Comparison of ENCODE assay signal across 10 cellular contexts in the genomic region with DNA sequence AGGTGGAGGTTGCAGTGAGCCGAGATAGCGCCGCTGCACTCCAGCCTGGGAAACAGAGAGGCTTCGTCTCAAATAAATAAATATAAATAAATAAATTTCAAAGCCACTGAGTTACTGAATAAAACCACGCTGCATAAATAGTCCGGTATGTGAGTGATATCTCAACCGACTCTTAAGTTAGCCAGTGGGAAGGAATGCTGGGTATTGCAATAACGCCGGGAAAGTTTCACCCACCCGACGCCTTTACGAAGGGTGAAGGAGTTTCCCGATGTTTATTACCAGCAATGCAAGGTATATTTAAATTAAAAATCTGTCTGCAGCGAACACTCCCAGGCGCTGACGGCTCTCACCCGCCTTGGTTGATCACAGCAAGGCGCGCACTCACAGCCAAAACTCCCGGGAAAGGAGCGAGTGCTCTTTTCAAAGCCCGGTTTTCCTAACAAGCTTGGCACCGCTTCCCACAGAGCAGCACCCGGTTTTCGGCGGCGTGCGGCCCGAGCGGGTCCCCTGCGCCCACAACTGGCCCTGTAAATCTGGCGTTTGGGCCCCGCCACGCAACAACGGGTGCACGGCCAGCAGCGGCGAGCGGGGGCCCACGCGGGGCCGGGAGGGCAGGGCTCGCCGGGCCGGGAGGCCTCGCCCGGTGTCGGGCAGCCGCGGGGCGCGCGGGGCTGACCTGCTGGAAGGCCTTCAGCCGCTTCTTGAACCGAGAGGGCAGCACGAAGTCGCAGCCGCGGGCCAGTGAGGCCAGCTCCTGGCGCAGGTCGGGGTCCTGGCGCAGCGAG. TPM values are rescaled to one million over a fixed set of nuclear protein-coding genes. Genes with fewer than 3 reads are reported as not detected.
DNase-seq lines count a peak whose midpoint lies in the region; ATAC-seq and TF ChIP-seq lines count a peak whose summit lies in the region.
"Had no signal": no experiment of that assay in that cellular context is flagged by ENCODE, and none has a peak within 500 bp of the region (broad histone marks: within the 10 kb centered on the region; RNA-seq: fewer than 3 reads in every experiment).

No MANE protein-coding gene starts in this region.

- DNase-seq in NT2/D1 (ENCODE audit: low read depth, low spot score) = no peak
- DNase-seq in epidermal melanocyte (ENCODE audit: insufficient read length, low spot score) = peak; percentile 44
- no peak for DNase-seq in neural crest cell (ENCODE audit: low read depth, low spot score)
- DNase-seq in SK-N-DZ (ENCODE audit: low spot score) = no peak
- DNase-seq in NCI-H1436 treated with DMSO at 0.1 percent for 48 hours (lab: John Stamatoyannopoulos, UW) = no peak
- DNase-seq: NCI-H1105 had no signal

- peaks cover 39% of the 10 kb centered on the region for H3K27me3 Mint-ChIP-seq in neural crest cell (ENCODE audit: low read depth)

- no peak for TF ChIP-seq CTCF in neural crest cell (conservative IDR thresholded peaks at IDR 0.05)

- no peaks in the 10 kb centered on the region for H3K36me3 Mint-ChIP-seq in neural crest cell (ENCODE audit: low read depth)

- peaks cover 79% of the 10 kb centered on the region for H4K20me1 ChIP-seq in BLaER1

- H3K9me3 ChIP-seq in BLaER1 (no peaks in the 10 kb centered on the region), NT2/D1 (ENCODE audit: insufficient read depth, low read length) (no peaks in the 10 kb centered on the region)

- H3K4me1 ChIP-seq in BLaER1 (peaks cover 77% of the 10 kb centered on the region), NT2/D1 (ENCODE audit: insufficient read depth, insufficient read length) (peaks cover 29% of the 10 kb centered on the region)

- H3K4me3 ChIP-seq in BLaER1 (peak overlapping the region; percentile 74), NT2/D1 (ENCODE audit: insufficient read length, low read depth) (peak overlapping the region; percentile 63)

- H3K27me3 ChIP-seq in BLaER1 = peaks cover 54% of the 10 kb centered on the region
- H3K27me3 ChIP-seq in NT2/D1 (ENCODE audit: insufficient read depth, insufficient read length) = peaks cover 38% of the 10 kb centered on the region

- H3K27ac ChIP-seq in BLaER1 = peak overlapping the region; percentile 63; the same call in 1 of the 2 replicates
- H3K27ac ChIP-seq: epithelial cell of prostate had no signal

- H3K9ac ChIP-seq in BLaER1 (peak overlapping the region; percentile 75), NT2/D1 (ENCODE audit: insufficient read length, low read depth) (peak overlapping the region; percentile 86)

- ATAC-seq in HG02623 (IDR thresholded peaks at IDR 0.05; ENCODE audit: unreplicated experiment) (no peak), SK-N-SH treated with all-trans-retinoic acid at 6 μM for 48 hours (no peak)

- no peak overlapping the region for H3K27ac Mint-ChIP-seq in neural crest cell (ENCODE audit: unreplicated experiment)

- H3K4me2 ChIP-seq in BLaER1 = peak overlapping the region; percentile 93

- H3K4me3 Mint-ChIP-seq in neural crest cell = peak overlapping the region; percentile 84

- H3K9me3 Mint-ChIP-seq in neural crest cell = no peaks in the 10 kb centered on the region

- peaks cover 35% of the 10 kb centered on the region for H3K4me1 Mint-ChIP-seq in neural crest cell

- H3K36me3 ChIP-seq in BLaER1 = no peaks in the 10 kb centered on the region
- peaks cover 12% of the 10 kb centered on the region for H3K36me3 ChIP-seq in NT2/D1 (ENCODE audit: insufficient read depth, insufficient read length, low read length)

TF ChIP-seq in SK-N-SH treated with all-trans-retinoic acid at 6 μM for 48 hours, 23 proteins besides CTCF, POLR2A, EP300 and RAD21:
- TF ChIP-seq GLIS3 (CRISPR knock-in tag; IDR thresholded peaks at IDR 0.05) = no peak
- no peak for TF ChIP-seq ZFP3 (CRISPR knock-in tag; IDR thresholded peaks at IDR 0.05)
- TF ChIP-seq ZNF70 (CRISPR knock-in tag; IDR thresholded peaks at IDR 0.05) = no peak
- TF ChIP-seq ZNF8 (CRISPR knock-in tag; IDR thresholded peaks at IDR 0.05) = no peak
- no peak for TF ChIP-seq ZNF565 (CRISPR knock-in tag; conservative IDR thresholded peaks at IDR 0.05; ENCODE audit: low read depth)
- TF ChIP-seq ZFP30 (CRISPR knock-in tag; IDR thresholded peaks at IDR 0.05) = no peak
- no peak for TF ChIP-seq ARNTL (CRISPR knock-in tag; IDR thresholded peaks at IDR 0.05; ENCODE audit: borderline replicate concordance, low read depth)
- TF ChIP-seq BACH2 (CRISPR knock-in tag; IDR thresholded peaks at IDR 0.05; ENCODE audit: borderline replicate concordance) = no peak
- no peak for TF ChIP-seq PPARA (CRISPR knock-in tag; IDR thresholded peaks at IDR 0.05; ENCODE audit: borderline replicate concordance)
- TF ChIP-seq, protein P1, sequence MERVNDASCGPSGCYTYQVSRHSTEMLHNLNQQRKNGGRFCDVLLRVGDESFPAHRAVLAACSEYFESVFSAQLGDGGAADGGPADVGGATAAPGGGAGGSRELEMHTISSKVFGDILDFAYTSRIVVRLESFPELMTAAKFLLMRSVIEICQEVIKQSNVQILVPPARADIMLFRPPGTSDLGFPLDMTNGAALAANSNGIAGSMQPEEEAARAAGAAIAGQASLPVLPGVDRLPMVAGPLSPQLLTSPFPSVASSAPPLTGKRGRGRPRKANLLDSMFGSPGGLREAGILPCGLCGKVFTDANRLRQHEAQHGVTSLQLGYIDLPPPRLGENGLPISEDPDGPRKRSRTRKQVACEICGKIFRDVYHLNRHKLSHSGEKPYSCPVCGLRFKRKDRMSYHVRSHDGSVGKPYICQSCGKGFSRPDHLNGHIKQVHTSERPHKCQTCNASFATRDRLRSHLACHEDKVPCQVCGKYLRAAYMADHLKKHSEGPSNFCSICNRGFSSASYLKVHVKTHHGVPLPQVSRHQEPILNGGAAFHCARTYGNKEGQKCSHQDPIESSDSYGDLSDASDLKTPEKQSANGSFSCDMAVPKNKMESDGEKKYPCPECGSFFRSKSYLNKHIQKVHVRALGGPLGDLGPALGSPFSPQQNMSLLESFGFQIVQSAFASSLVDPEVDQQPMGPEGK (CRISPR knock-in tag; IDR thresholded peaks at IDR 0.05; ENCODE audit: borderline replicate concordance) = no peak
- TF ChIP-seq RARB (CRISPR knock-in tag; IDR thresholded peaks at IDR 0.05) = no peak
- TF ChIP-seq, protein P2, sequence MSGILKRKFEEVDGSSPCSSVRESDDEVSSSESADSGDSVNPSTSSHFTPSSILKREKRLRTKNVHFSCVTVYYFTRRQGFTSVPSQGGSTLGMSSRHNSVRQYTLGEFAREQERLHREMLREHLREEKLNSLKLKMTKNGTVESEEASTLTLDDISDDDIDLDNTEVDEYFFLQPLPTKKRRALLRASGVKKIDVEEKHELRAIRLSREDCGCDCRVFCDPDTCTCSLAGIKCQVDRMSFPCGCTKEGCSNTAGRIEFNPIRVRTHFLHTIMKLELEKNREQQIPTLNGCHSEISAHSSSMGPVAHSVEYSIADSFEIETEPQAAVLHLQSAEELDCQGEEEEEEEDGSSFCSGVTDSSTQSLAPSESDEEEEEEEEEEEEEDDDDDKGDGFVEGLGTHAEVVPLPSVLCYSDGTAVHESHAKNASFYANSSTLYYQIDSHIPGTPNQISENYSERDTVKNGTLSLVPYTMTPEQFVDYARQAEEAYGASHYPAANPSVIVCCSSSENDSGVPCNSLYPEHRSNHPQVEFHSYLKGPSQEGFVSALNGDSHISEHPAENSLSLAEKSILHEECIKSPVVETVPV (CRISPR knock-in tag; IDR thresholded peaks at IDR 0.05) = no peak
- no peak for TF ChIP-seq CSDC2 (CRISPR knock-in tag; IDR thresholded peaks at IDR 0.05)
- no peak for TF ChIP-seq SNAI2 (CRISPR knock-in tag; IDR thresholded peaks at IDR 0.05)
- TF ChIP-seq ISL1 (CRISPR knock-in tag; IDR thresholded peaks at IDR 0.05) = no peak
- TF ChIP-seq, protein P3, sequence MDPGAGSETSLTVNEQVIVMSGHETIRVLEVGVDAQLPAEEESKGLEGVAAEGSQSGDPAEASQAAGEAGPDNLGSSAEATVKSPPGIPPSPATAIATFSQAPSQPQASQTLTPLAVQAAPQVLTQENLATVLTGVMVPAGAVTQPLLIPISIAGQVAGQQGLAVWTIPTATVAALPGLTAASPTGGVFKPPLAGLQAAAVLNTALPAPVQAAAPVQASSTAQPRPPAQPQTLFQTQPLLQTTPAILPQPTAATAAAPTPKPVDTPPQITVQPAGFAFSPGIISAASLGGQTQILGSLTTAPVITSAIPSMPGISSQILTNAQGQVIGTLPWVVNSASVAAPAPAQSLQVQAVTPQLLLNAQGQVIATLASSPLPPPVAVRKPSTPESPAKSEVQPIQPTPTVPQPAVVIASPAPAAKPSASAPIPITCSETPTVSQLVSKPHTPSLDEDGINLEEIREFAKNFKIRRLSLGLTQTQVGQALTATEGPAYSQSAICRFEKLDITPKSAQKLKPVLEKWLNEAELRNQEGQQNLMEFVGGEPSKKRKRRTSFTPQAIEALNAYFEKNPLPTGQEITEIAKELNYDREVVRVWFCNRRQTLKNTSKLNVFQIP (CRISPR knock-in tag; IDR thresholded peaks at IDR 0.05; ENCODE audit: borderline replicate concordance, low read depth) = no peak
- TF ChIP-seq TCF4 (CRISPR knock-in tag; IDR thresholded peaks at IDR 0.05; ENCODE audit: borderline replicate concordance) = no peak
- no peak for TF ChIP-seq OSR1 (CRISPR knock-in tag; IDR thresholded peaks at IDR 0.05)
- TF ChIP-seq TOX (CRISPR knock-in tag; IDR thresholded peaks at IDR 0.05; ENCODE audit: borderline replicate concordance) = no peak

RNA-seq across cellular contexts. Expression of a gene that starts 13.7 kb away (rescaled TPM):
- total RNA-seq in neural crest cell = 88.4 and 96.5 TPM in 2 replicates
- 32.1 and 33.6 TPM in 2 replicates for polyA plus RNA-seq in SK-N-DZ (2014; cell fraction: cytosol; rRNA removed)
- polyA plus RNA-seq in SK-N-DZ (2014; cell fraction: nucleus; rRNA removed) = 114 and 144 TPM in 2 replicates

RNA-seq across cellular contexts. Expression of a gene that starts 54.5 kb away (rescaled TPM):
- total RNA-seq in neural crest cell = 81.3 and 81.9 TPM in 2 replicates
- polyA plus RNA-seq in SK-N-DZ (2014; cell fraction: cytosol; rRNA removed) = 32.5 and 41.2 TPM in 2 replicates
- 48.4 and 50.4 TPM in 2 replicates for polyA plus RNA-seq in SK-N-DZ (2014; cell fraction: nucleus; rRNA removed)
